ENCODE assay signal across 12 cellular contexts in the genomic region with DNA sequence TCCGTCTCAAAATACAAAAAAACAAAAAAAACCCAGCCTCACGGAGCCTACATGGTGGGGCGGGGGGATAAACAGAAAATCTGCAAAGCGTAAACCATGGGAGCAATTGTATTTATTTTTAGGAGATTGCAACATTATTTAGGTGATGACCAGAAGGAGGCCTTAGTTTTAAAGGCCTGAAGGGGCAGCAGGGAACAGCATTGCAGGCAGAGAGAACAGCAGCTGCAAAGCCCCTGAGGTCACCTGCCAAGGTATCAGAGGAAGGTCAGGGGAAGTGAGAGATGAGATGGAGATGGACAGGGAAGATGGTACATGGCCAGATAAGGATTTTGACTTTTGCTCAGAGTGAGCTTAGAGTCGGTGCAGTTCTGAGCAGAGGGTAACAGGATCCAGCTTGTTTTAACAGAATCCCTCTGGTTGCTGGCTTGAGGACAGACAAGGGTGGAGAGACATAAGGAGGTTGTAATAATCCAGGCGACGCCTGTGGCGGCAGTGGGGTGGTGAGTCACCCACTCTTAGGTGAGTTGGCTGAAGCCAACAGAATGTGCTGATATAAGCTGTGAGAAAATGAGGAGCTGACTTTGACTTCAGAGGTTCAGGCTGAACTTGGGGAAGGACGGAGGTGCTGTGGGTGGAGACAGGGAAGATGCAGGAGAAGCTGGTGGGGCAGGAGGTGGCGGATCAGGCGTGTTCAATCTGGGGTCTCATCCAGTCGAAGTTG.
DNase-seq lines count a peak whose midpoint lies in the region; ATAC-seq and TF ChIP-seq lines count a peak whose summit lies in the region.
"Had no signal": no experiment of that assay in that cellular context is flagged by ENCODE, and none has a peak within 500 bp of the region (broad histone marks: within the 10 kb centered on the region; RNA-seq: fewer than 3 reads in every experiment).

No MANE protein-coding gene starts in this region.

- H3K4me3 ChIP-seq in Peyer's patch: no peak overlapping the region
- H3K4me3 ChIP-seq in fibroblast of mammary gland (ENCODE audit: control insufficient read depth, low read depth, low read length): no peak overlapping the region
- no peak overlapping the region for H3K4me3 ChIP-seq in retinal pigment epithelial cell (ENCODE audit: low read length)

- TF ChIP-seq POLR2A in Peyer's patch (IDR thresholded peaks at IDR 0.05): no peak

- H3K4me1 ChIP-seq in Peyer's patch: peaks cover 0 to 7% (median 0%) of the 10 kb centered on the region in 4 donors

- H3K9me3 ChIP-seq in Peyer's patch: no peaks in the 10 kb centered on the region

- H3K27ac ChIP-seq in Peyer's patch: peak overlapping the region in 1 of 4 donors; percentile 28
- H3K27ac ChIP-seq: VCaP had no signal

- H3K9me3 Mint-ChIP-seq in glutamatergic neuron (ENCODE audit: unreplicated experiment): peaks cover 3% of the 10 kb centered on the region

- peaks cover 1% of the 10 kb centered on the region for H3K4me1 Mint-ChIP-seq in glutamatergic neuron (ENCODE audit: low read depth, unreplicated experiment)

- no peak for ATAC-seq in GM19455 (IDR thresholded peaks at IDR 0.05; ENCODE audit: unreplicated experiment)
- ATAC-seq: left lobe of liver had no signal

- no peaks in the 10 kb centered on the region for H3K27me3 ChIP-seq in Peyer's patch

- TF ChIP-seq CTCF in Peyer's patch (IDR thresholded peaks at IDR 0.05) (no peak), fibroblast of mammary gland (conservative IDR thresholded peaks at IDR 0.05; ENCODE audit: control insufficient read depth, insufficient read depth, low read depth, low read length) (no peak), retinal pigment epithelial cell (conservative IDR thresholded peaks at IDR 0.05; ENCODE audit: low read depth, low read length) (no peak), glutamatergic neuron (IDR thresholded peaks at IDR 0.05; ENCODE audit: partially characterized antibody, unreplicated experiment) (no peak)

- H3K36me3 ChIP-seq in Peyer's patch: no peaks in the 10 kb centered on the region

- H3K27me3 Mint-ChIP-seq in glutamatergic neuron (ENCODE audit: unreplicated experiment): peaks cover 5% of the 10 kb centered on the region

- DNase-seq in H4 (ENCODE audit: low spot score) (peak; percentile 93), Peyer's patch (peak in 2 of 3 donors; percentile 69 to 79), fibroblast of mammary gland (ENCODE audit: low read depth) (peak; percentile 41), retinal pigment epithelial cell (ENCODE audit: low read depth) (peak; percentile 73), T-helper 2 cell (no peak), glutamatergic neuron (no peak), GF-D8 (lab: John Stamatoyannopoulos, UW) (no peak)
- DNase-seq: activated naive CD4-positive, alpha-beta T cell; NCI-H526 had no signal

- H3K4me3 Mint-ChIP-seq in glutamatergic neuron (ENCODE audit: unreplicated experiment): no peak overlapping the region

- H3K27ac Mint-ChIP-seq in glutamatergic neuron (ENCODE audit: unreplicated experiment): no peak overlapping the region

- H3K36me3 Mint-ChIP-seq in glutamatergic neuron (ENCODE audit: unreplicated experiment): peaks cover 7% of the 10 kb centered on the region

Comparison
In these comparisons a context has a peak if more than half of its experiments do, and no peak if none do; other contexts are left out.
1. DNase-seq: peak in H4 (single experiment), Peyer's patch (2 of 3), fibroblast of mammary gland (single experiment) and retinal pigment epithelial cell (single experiment); none in T-helper 2 cell (0 of 5), glutamatergic neuron (single experiment) and GF-D8 (single experiment).